Comparison of ENCODE assay signal across 22 cellular contexts in the genomic region with DNA sequence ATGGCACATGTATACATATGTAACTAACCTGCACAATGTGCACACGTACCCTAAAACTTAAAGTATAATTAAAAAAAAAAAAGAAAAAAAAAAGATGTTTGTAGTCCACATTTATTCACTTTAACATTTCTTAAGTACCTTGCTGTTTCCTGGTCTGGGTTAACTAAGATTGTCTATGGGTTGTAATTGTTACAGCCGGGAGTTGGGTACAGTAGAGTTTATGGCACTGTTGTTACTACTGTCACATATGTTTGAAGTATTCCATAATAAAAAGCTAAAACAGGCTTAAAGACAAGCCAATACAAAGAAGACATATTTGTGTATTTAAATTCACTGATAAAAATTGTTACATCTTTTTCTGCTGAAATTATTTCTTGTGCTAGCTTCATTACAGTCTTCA.
"Had no signal": no experiment of that assay in that cellular context is flagged by ENCODE, and none has a peak within 500 bp of the region (broad histone marks: within the 10 kb centered on the region; RNA-seq: fewer than 3 reads in every experiment).

No MANE protein-coding gene starts in this region.

- H3K27ac Mint-ChIP-seq: mesothelial cell of epicardium had no signal

- H3K4me1 ChIP-seq: esophagus muscularis mucosa, foreskin keratinocyte, gastroesophageal sphincter, heart left ventricle, left lung, lower lobe of right lung had no signal

- H3K4me3 ChIP-seq: coronary artery, dorsolateral prefrontal cortex, esophagus muscularis mucosa, gastroesophageal sphincter, heart left ventricle, hepatocyte, left lung, lower lobe of right lung had no signal

- H3K4me3 Mint-ChIP-seq: immature natural killer cell; mesothelial cell of epicardium; naive thymus-derived CD4-positive, alpha-beta T cell had no signal

- H3K27ac ChIP-seq: coronary artery, dorsolateral prefrontal cortex, esophagus muscularis mucosa, foreskin keratinocyte, gastroesophageal sphincter, heart left ventricle, hepatocyte, left lung, lower lobe of right lung had no signal

- ATAC-seq: foreskin keratinocyte; gastroesophageal sphincter; heart left ventricle; left lung; left ventricle myocardium superior; lower lobe of right lung; naive thymus-derived CD4-positive, alpha-beta T cell had no signal

- H3K4me1 Mint-ChIP-seq: immature natural killer cell, mesothelial cell of epicardium had no signal

- H3K27me3 Mint-ChIP-seq: naive thymus-derived CD4-positive, alpha-beta T cell had no signal

- H3K9me3 Mint-ChIP-seq: immature natural killer cell; naive thymus-derived CD4-positive, alpha-beta T cell had no signal

- H3K9me3 ChIP-seq: esophagus muscularis mucosa, gastroesophageal sphincter, heart left ventricle, left lung, lower lobe of right lung had no signal

- H3K27me3 ChIP-seq: dorsolateral prefrontal cortex, esophagus muscularis mucosa, foreskin keratinocyte, gastroesophageal sphincter, heart left ventricle, hepatocyte, left lung had no signal

- FAIRE-seq: endothelial cell of umbilical vein, kidney had no signal

- DNase-seq: dermis blood vessel endothelial cell; dorsolateral prefrontal cortex; effector CD4-positive, alpha-beta T cell; effector memory CD4-positive, alpha-beta T cell; foreskin keratinocyte; heart left ventricle; hypothalamus; immature natural killer cell; islet precursor cell; kidney; kidney glomerular epithelial cell; left lung; left ventricle myocardium superior; lower lobe of right lung; mesenchymal stem cell; naive thymus-derived CD4-positive, alpha-beta T cell had no signal
